ENCODE assay signal across 27 cellular contexts in the genomic region with DNA sequence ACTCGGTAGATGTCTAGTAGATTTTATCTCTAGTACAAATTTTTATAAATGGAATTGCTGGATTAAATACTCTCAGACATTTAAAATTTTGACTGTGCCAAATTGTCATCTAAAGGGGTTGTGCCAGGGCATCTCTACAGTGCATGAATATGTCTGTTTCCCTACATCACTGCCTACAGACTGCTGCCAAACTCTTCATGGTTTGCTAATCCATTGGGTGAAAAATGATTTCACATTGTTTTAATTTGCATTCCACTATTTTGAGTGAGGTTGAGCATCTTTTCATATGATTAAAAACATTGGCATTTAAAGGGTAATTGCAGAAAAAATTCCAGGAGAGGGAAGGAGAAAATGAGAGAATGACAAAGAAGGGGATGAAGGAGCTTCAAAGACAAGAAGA. TPM values are rescaled to one million over a fixed set of nuclear protein-coding genes. Genes with fewer than 3 reads are reported as not detected.
"Had no signal": no experiment of that assay in that cellular context is flagged by ENCODE, and none has a peak within 500 bp of the region (broad histone marks: within the 10 kb centered on the region; RNA-seq: fewer than 3 reads in every experiment).

No MANE protein-coding gene starts in this region.

- ATAC-seq: esophagus mucosa, gastroesophageal sphincter, left colon, right lobe of liver had no signal

- DNase-seq: activated CD4-positive, alpha-beta T cell treated with anti-CD3 and anti-CD28 coated beads for 48 hours; activated CD4-positive, alpha-beta T cell treated with anti-CD3 and anti-CD28 coated beads, Interleukin-2, amount 50 U/mL, for 48 hours; activated CD8-positive, alpha-beta memory T cell treated with anti-CD3 and anti-CD28 coated beads for 24 hours; activated effector memory CD4-positive, alpha-beta T cell treated with anti-CD3 and anti-CD28 coated beads, Interleukin-2, amount 50 U/mL, for 16 hours; activated naive CD4-positive, alpha-beta T cell treated with anti-CD3 and anti-CD28 coated beads, Interleukin-2, amount 10 ng/mL, durations not matched to agents 7 days and 5 days; activated naive CD8-positive, alpha-beta T cell treated with anti-CD3 and anti-CD28 coated beads, Interleukin-2, amount 10 ng/mL, durations not matched to agents 7 days and 5 days; amniotic stem cell; endodermal cell; left colon; mammary epithelial cell; nephron progenitor cell; right lobe of liver; stimulated activated CD4-positive, alpha-beta T cell treated with anti-CD3 and anti-CD28 coated beads, Interleukin-12 subunit alpha, Interleukin-12 subunit beta, amount 100 ng/mL, for 4 hours; stimulated activated CD4-positive, alpha-beta T cell treated with anti-CD3 and anti-CD28 coated beads, Interleukin-4, amount 100 ng/mL, for 1 hour; T-helper 9 cell; trophoblast cell had no signal

- H3K36me3 Mint-ChIP-seq: activated naive CD4-positive, alpha-beta T cell treated with anti-CD3 and anti-CD28 coated beads, Interleukin-2, amount 10 ng/mL, durations not matched to agents 7 days and 5 days; activated naive CD8-positive, alpha-beta T cell treated with anti-CD3 and anti-CD28 coated beads, Interleukin-2, amount 10 ng/mL, durations not matched to agents 7 days and 5 days had no signal

- H3K4me3 ChIP-seq: breast epithelium, gastroesophageal sphincter, hepatocyte, right lobe of liver, skin epidermis, thoracic aorta had no signal

- H3K4me3 Mint-ChIP-seq: activated naive CD4-positive, alpha-beta T cell treated with anti-CD3 and anti-CD28 coated beads, Interleukin-2, amount 10 ng/mL, durations not matched to agents 7 days and 5 days; activated naive CD8-positive, alpha-beta T cell treated with anti-CD3 and anti-CD28 coated beads, Interleukin-2, amount 10 ng/mL, durations not matched to agents 7 days and 5 days; central memory CD8-positive, alpha-beta T cell; dendritic cell treated with granulocyte-macrophage colony-stimulating factor and Interleukin-4, amounts not matched to agents 40 ng/mL and 50 ng/mL, for 4 days; endodermal cell; nephron progenitor cell; stimulated activated naive CD8-positive, alpha-beta T cell treated with anti-CD3 and anti-CD28 coated beads, Interleukin-15, Interleukin-2, amounts not matched to agents 100 ng/mL and 50 ng/mL, for 24 hours had no signal

- H3K27ac Mint-ChIP-seq: activated naive CD4-positive, alpha-beta T cell treated with anti-CD3 and anti-CD28 coated beads, Interleukin-2, amount 10 ng/mL, durations not matched to agents 7 days and 5 days; activated naive CD8-positive, alpha-beta T cell treated with anti-CD3 and anti-CD28 coated beads, Interleukin-2, amount 10 ng/mL, durations not matched to agents 7 days and 5 days; dendritic cell treated with granulocyte-macrophage colony-stimulating factor and Interleukin-4, amounts not matched to agents 40 ng/mL and 50 ng/mL, for 4 days; endodermal cell; nephron progenitor cell; progenitor cell of endocrine pancreas; stimulated activated naive CD8-positive, alpha-beta T cell treated with anti-CD3 and anti-CD28 coated beads, Interleukin-15, Interleukin-2, amounts not matched to agents 100 ng/mL and 50 ng/mL, for 24 hours had no signal

- H3K9me3 Mint-ChIP-seq: central memory CD8-positive, alpha-beta T cell had no signal

- H3K4me1 Mint-ChIP-seq: activated naive CD4-positive, alpha-beta T cell treated with anti-CD3 and anti-CD28 coated beads, Interleukin-2, amount 10 ng/mL, durations not matched to agents 7 days and 5 days; activated naive CD8-positive, alpha-beta T cell treated with anti-CD3 and anti-CD28 coated beads, Interleukin-2, amount 10 ng/mL, durations not matched to agents 7 days and 5 days; central memory CD8-positive, alpha-beta T cell; endodermal cell; nephron progenitor cell had no signal

RNA-seq across cellular contexts. Expression of gene ADRA1D, which starts 33.9 kb away (rescaled TPM):
- total RNA-seq: activated naive CD8-positive, alpha-beta T cell treated with anti-CD3 and anti-CD28 coated beads, Interleukin-2, amount 10 ng/mL, durations not matched to agents 7 days and 5 days; endodermal cell; esophagus mucosa; progenitor cell of endocrine pancreas; subcutaneous adipose tissue had no signal
